ENCODE assay signal across 13 cellular contexts in the genomic region with DNA sequence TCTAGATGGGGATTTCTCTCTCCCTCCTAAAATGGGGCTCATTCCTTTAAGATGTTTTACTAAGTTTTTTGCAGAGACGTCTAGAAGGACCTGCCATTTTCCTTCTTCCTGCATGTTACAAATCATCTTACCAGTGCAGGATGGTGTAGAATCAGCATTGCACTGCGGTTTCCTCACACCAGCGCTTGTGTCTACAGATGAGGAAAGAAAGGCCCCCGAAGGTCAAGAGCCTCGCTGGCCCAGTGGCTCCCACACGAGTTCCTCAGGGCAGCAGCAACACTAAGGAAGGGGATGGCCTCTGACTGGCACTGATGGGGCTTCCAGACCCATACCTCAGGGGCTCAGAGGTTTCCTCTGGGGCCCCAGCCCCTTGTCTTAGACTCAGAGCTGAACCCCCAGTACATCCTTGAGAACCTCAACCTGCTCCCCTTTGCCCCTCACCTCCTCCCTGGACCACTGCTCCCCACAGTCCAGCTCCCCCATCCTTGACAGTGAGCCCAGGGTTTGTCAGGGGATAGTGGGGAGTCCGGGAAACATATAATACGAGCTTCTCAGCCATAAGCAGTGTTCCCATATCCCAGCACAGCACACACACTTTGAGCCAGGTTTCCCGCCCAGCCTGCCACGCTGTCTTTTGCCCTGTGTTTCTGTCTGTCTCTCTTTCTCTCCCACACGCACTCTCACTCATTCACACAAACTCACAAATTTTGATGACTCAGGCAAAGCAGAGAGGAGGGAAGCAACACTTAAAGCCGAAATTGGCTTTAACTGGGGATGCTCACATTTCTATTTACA. TPM values are rescaled to one million over a fixed set of nuclear protein-coding genes. Genes with fewer than 3 reads are reported as not detected.
DNase-seq lines count a peak whose midpoint lies in the region; ATAC-seq and TF ChIP-seq lines count a peak whose summit lies in the region.
"Had no signal": no experiment of that assay in that cellular context is flagged by ENCODE, and none has a peak within 500 bp of the region (broad histone marks: within the 10 kb centered on the region; RNA-seq: fewer than 3 reads in every experiment).

No MANE protein-coding gene starts in this region.

- intact Hi-C loops in A673 (cut with micrococcal nuclease; ENCODE audit: unreplicated experiment) = no loop called here

- BruUV-seq in A673 (replicated peaks; lab: Mats Ljungman, UMichigan) = no TSS peak

- CTCF ChIA-PET in activated naive CD4-positive, alpha-beta T cell treated with anti-CD3 and anti-CD28 coated beads, Interleukin-2, amount 10 ng/mL, durations not matched to agents 7 days and 5 days (lab: Charles Lee) = interaction anchor here (0.6 kb wide), 1 partner anchor 285 kb away, joined by 3 read pairs; no protein-coding TSS in a partner anchor
- CTCF ChIA-PET in T-cell (lab: Charles Lee) = interaction anchor here (0.5 kb wide), 2 partner anchors 17 to 32 kb away, joined by 3 read pairs; no protein-coding TSS in a partner anchor
- CTCF ChIA-PET in A673 (lab: Charles Lee) = no interaction called here

- H2AFZ ChIP-seq in hepatocyte = no peak overlapping the region

- no peaks in the 10 kb centered on the region for H3K9me3 Mint-ChIP-seq in activated naive CD4-positive, alpha-beta T cell treated with anti-CD3 and anti-CD28 coated beads, Interleukin-2, amount 10 ng/mL, durations not matched to agents 7 days and 5 days
- peaks cover 0 to 3% (median 0%) of the 10 kb centered on the region in 3 donors for H3K9me3 Mint-ChIP-seq in T-cell

- no peaks in the 10 kb centered on the region for H4K20me1 ChIP-seq in hepatocyte (ENCODE audit: insufficient read depth, poor library complexity, severe bottlenecking)

- no peak for DNase-seq in activated naive CD4-positive, alpha-beta T cell treated with anti-CD3 and anti-CD28 coated beads, Interleukin-2, amount 10 ng/mL, durations not matched to agents 7 days and 5 days
- DNase-seq in activated naive CD4-positive, alpha-beta T cell treated with anti-CD3 and anti-CD28 coated beads, Interleukin-2, amount 50 U/mL, for 16 hours = no peak
- DNase-seq in T-cell = no peak
- DNase-seq in hepatocyte (ENCODE audit: low spot score) = no peak
- no peak for DNase-seq in inferior parietal cortex (ENCODE audit: extremely low spot score)
- DNase-seq in GM03348 (ENCODE audit: low spot score) = no peak
- no peak for DNase-seq in A673 (ENCODE audit: low spot score)
- DNase-seq: foreskin fibroblast; Kasumi-1; stimulated activated CD4-positive, alpha-beta T cell treated with anti-CD3 and anti-CD28 coated beads, Interleukin-2, amount 100 ng/mL, for 24 hours had no signal

- no peaks in the 10 kb centered on the region for H3K27me3 ChIP-seq in hepatocyte
- H3K27me3 ChIP-seq in thymus (ENCODE audit: control insufficient read depth, insufficient read depth) = no peaks in the 10 kb centered on the region
- H3K27me3 ChIP-seq in A673 (replicated peaks; ENCODE audit: insufficient read depth, low read depth, low read length, poor library complexity) = no peaks in the 10 kb centered on the region

- 79% methylated on average over 12 of the region's 12 CpGs for WGBS in hepatocyte (ENCODE audit: low lambda C conversion rate, missing lambda C conversion rate)
- 50% methylated on average over 12 of the region's 12 CpGs for WGBS in thymus

- H3K9me3 ChIP-seq in hepatocyte (ENCODE audit: low read depth) = no peaks in the 10 kb centered on the region
- H3K9me3 ChIP-seq in thymus (ENCODE audit: control insufficient read depth) = no peaks in the 10 kb centered on the region
- no peaks in the 10 kb centered on the region for H3K9me3 ChIP-seq in A673 (ENCODE audit: low read depth, low read length, poor library complexity, severe bottlenecking)
- H3K9me3 ChIP-seq: HAP-1 had no signal

- H3K4me3 ChIP-seq in hepatocyte = no peak overlapping the region
- H3K4me3 ChIP-seq in thymus (ENCODE audit: low read length) = no peak overlapping the region
- H3K4me3 ChIP-seq in A673 (ENCODE audit: low read depth, low read length, poor library complexity, severe bottlenecking) = no peak overlapping the region
- H3K4me3 ChIP-seq: HAP-1 had no signal

- H3K36me3 Mint-ChIP-seq in activated naive CD4-positive, alpha-beta T cell treated with anti-CD3 and anti-CD28 coated beads, Interleukin-2, amount 10 ng/mL, durations not matched to agents 7 days and 5 days = peaks cover 18% of the 10 kb centered on the region
- no peaks in the 10 kb centered on the region for H3K36me3 Mint-ChIP-seq in T-cell

- H3K79me2 ChIP-seq in hepatocyte = no peaks in the 10 kb centered on the region

- H3K4me1 Mint-ChIP-seq in activated naive CD4-positive, alpha-beta T cell treated with anti-CD3 and anti-CD28 coated beads, Interleukin-2, amount 10 ng/mL, durations not matched to agents 7 days and 5 days = peaks cover 70% of the 10 kb centered on the region
- H3K4me1 Mint-ChIP-seq in T-cell = peaks cover 65 to 74% (median 68%) of the 10 kb centered on the region in 3 donors

- peaks cover 50% of the 10 kb centered on the region for H3K4me1 ChIP-seq in hepatocyte (ENCODE audit: insufficient read depth)
- peaks cover 58% of the 10 kb centered on the region for H3K4me1 ChIP-seq in thymus (ENCODE audit: control insufficient read depth, insufficient read depth, low read length)
- no peaks in the 10 kb centered on the region for H3K4me1 ChIP-seq in A673 (ENCODE audit: insufficient read depth, low read length, poor library complexity, severe bottlenecking)
- H3K4me1 ChIP-seq: HAP-1 had no signal

- H3K36me3 ChIP-seq in hepatocyte (replicated peaks; ENCODE audit: insufficient read depth, low read depth) (no peaks in the 10 kb centered on the region), thymus (ENCODE audit: control insufficient read depth, insufficient read depth) (no peaks in the 10 kb centered on the region), A673 (ENCODE audit: insufficient read depth, low read length, poor library complexity, severe bottlenecking) (no peaks in the 10 kb centered on the region)
- H3K36me3 ChIP-seq: HAP-1 had no signal

- H3K9me2 ChIP-seq in hepatocyte (replicated peaks; ENCODE audit: insufficient read depth) = no peaks in the 10 kb centered on the region

- no peak overlapping the region for H3K4me2 ChIP-seq in hepatocyte

- peak overlapping the region; percentile 89 for H3K27ac Mint-ChIP-seq in activated naive CD4-positive, alpha-beta T cell treated with anti-CD3 and anti-CD28 coated beads, Interleukin-2, amount 10 ng/mL, durations not matched to agents 7 days and 5 days
- peak overlapping the region; percentile 94 to 95 for H3K27ac Mint-ChIP-seq in T-cell

- POLR2A ChIA-PET in T-cell (lab: Charles Lee) = interaction anchor here in 1 of 2 donors (0.7 kb wide), 1 partner anchor 21 kb away, joined by 3 read pairs; no protein-coding TSS in a partner anchor
- POLR2A ChIA-PET in A673 (lab: Charles Lee; ENCODE audit: low non-redundant PET) = no interaction called here

- peak overlapping the region; percentile 36 for H3K27ac ChIP-seq in hepatocyte
- H3K27ac ChIP-seq in thymus (ENCODE audit: low read depth) = peak overlapping the region; percentile 71
- no peak overlapping the region for H3K27ac ChIP-seq in A673 (ENCODE audit: low read depth, low read length, poor library complexity, severe bottlenecking)

- H3K4me3 Mint-ChIP-seq in activated naive CD4-positive, alpha-beta T cell treated with anti-CD3 and anti-CD28 coated beads, Interleukin-2, amount 10 ng/mL, durations not matched to agents 7 days and 5 days = peak overlapping the region; percentile 17
- H3K4me3 Mint-ChIP-seq in T-cell = peak overlapping the region in 2 of 3 donors; percentile 25 to 83

- no peak for TF ChIP-seq CTCF in hepatocyte (IDR thresholded peaks at IDR 0.05; ENCODE audit: poor library complexity)
- no peak for TF ChIP-seq CTCF in A673 (conservative IDR thresholded peaks at IDR 0.05; ENCODE audit: low read depth, low read length)

- no peaks in the 10 kb centered on the region for H3K27me3 Mint-ChIP-seq in activated naive CD4-positive, alpha-beta T cell treated with anti-CD3 and anti-CD28 coated beads, Interleukin-2, amount 10 ng/mL, durations not matched to agents 7 days and 5 days
- H3K27me3 Mint-ChIP-seq in T-cell = no peaks in the 10 kb centered on the region

- no peak for ATAC-seq in T-cell (replicated peaks in 1 of 4)
- ATAC-seq: Panc1 had no signal

RNA-seq across cellular contexts. Expression of gene ZFP36L2, which starts 29.4 kb away (rescaled TPM):
- total RNA-seq in T-cell (100 to 1,000 TPM; 329 to 974 (median 377) TPM), hepatocyte (77.6 and 85.1 TPM in 2 replicates), A673 (2021) (20.4 and 23.4 TPM in 2 replicates)
- polyA plus RNA-seq in hepatocyte (266 and 285 TPM in 2 replicates), thymus (412 TPM)
